Comparison of ENCODE assay signal across 33 cellular contexts in genomic region chr2:221558107-221558506, GRCh38.
"Had no signal": no experiment of that assay in that cellular context is flagged by ENCODE, and none has a peak within 500 bp of the region (broad histone marks: within the 10 kb centered on the region; RNA-seq: fewer than 3 reads in every experiment).

No MANE protein-coding gene starts in this region.

- H3K27me3 ChIP-seq: adrenal gland, body of pancreas, breast epithelium, cardiac muscle cell, dorsolateral prefrontal cortex, heart left ventricle had no signal

- H3K9me3 ChIP-seq: adrenal gland, body of pancreas, breast epithelium, heart left ventricle had no signal

- H3K4me3 ChIP-seq: adrenal gland, body of pancreas, breast epithelium, cardiac muscle cell, coronary artery, heart left ventricle had no signal

- H3K4me3 Mint-ChIP-seq: activated CD4-positive, alpha-beta memory T cell treated with anti-CD3 and anti-CD28 coated beads, Interleukin-2, amount 10 ng/mL, durations not matched to agents 7 days and 5 days; activated CD4-positive, alpha-beta T cell treated with anti-CD3 and anti-CD28 coated beads for 36 hours; activated CD4-positive, alpha-beta T cell treated with anti-CD3 and anti-CD28 coated beads, Interleukin-2, amount 10 ng/mL, durations not matched to agents 7 days and 5 days; activated naive CD4-positive, alpha-beta T cell treated with anti-CD3 and anti-CD28 coated beads for 36 hours; activated naive CD4-positive, alpha-beta T cell treated with anti-CD3 and anti-CD28 coated beads, Interleukin-2, amount 50 U/mL, for 24 hours; activated naive CD8-positive, alpha-beta T cell treated with anti-CD3 and anti-CD28 coated beads for 36 hours; activated naive CD8-positive, alpha-beta T cell treated with anti-CD3 and anti-CD28 coated beads, Interleukin-2, amount 50 U/mL, for 24 hours; activated T-cell treated with anti-CD3 and anti-CD28 coated beads, Interleukin-2, amount 50 U/mL, for 24 hours; central memory CD8-positive, alpha-beta T cell; dendritic cell treated with granulocyte-macrophage colony-stimulating factor and Interleukin-4, amounts not matched to agents 40 ng/mL and 50 ng/mL, for 4 days; endodermal cell; T-helper 1 cell treated with Interleukin-12 subunit alpha and Interleukin-12 subunit beta and Interleukin-4 antibody, amounts not matched to agents 30 μg/mL and 1 μg/mL, for 36 hours; T-helper 2 cell treated with Interferon-gamma antibody and Interleukin-4, amounts not matched to agents 5 μg/mL and 100 μg/mL, for 36 hours had no signal

- H3K9me3 Mint-ChIP-seq: activated CD4-positive, alpha-beta memory T cell treated with anti-CD3 and anti-CD28 coated beads, Interleukin-2, amount 10 ng/mL, durations not matched to agents 7 days and 5 days; activated CD4-positive, alpha-beta T cell treated with anti-CD3 and anti-CD28 coated beads, Interleukin-2, amount 10 ng/mL, durations not matched to agents 7 days and 5 days; activated naive CD4-positive, alpha-beta T cell treated with anti-CD3 and anti-CD28 coated beads for 36 hours; activated naive CD4-positive, alpha-beta T cell treated with anti-CD3 and anti-CD28 coated beads, Interleukin-2, amount 50 U/mL, for 24 hours; activated naive CD8-positive, alpha-beta T cell treated with anti-CD3 and anti-CD28 coated beads for 36 hours; activated naive CD8-positive, alpha-beta T cell treated with anti-CD3 and anti-CD28 coated beads, Interleukin-2, amount 50 U/mL, for 24 hours; activated T-cell treated with anti-CD3 and anti-CD28 coated beads, Interleukin-2, amount 50 U/mL, for 24 hours; activated T-cell treated with anti-CD3 and anti-CD28 coated beads, Interleukin-2, amount 50 U/mL, for 72 hours; central memory CD8-positive, alpha-beta T cell; dendritic cell treated with granulocyte-macrophage colony-stimulating factor and Interleukin-4, amounts not matched to agents 40 ng/mL and 50 ng/mL, for 4 days; endodermal cell; T-helper 1 cell treated with Interleukin-12 subunit alpha and Interleukin-12 subunit beta and Interleukin-4 antibody, amounts not matched to agents 30 μg/mL and 1 μg/mL, for 36 hours; T-helper 2 cell treated with Interferon-gamma antibody and Interleukin-4, amounts not matched to agents 5 μg/mL and 100 μg/mL, for 36 hours had no signal

- DNase-seq: activated CD4-positive, alpha-beta memory T cell treated with anti-CD3 and anti-CD28 coated beads, Interleukin-2, amount 10 ng/mL, durations not matched to agents 7 days and 5 days; activated CD4-positive, alpha-beta T cell treated with anti-CD3 and anti-CD28 coated beads for 36 hours; activated CD4-positive, alpha-beta T cell treated with anti-CD3 and anti-CD28 coated beads, Interleukin-2, amount 10 ng/mL, durations not matched to agents 7 days and 5 days; activated CD4-positive, alpha-beta T cell treated with anti-CD3 and anti-CD28 coated beads, Interleukin-2, amount 50 U/mL, for 4 hours; activated CD4-positive, CD25-positive, alpha-beta regulatory T cell; activated CD4-positive, CD25-positive, alpha-beta regulatory T cell treated with anti-CD3 and anti-CD28 coated beads, Interleukin-2, amount 50 U/mL, for 72 hours; activated CD8-positive, alpha-beta memory T cell treated with anti-CD3 and anti-CD28 coated beads, Interleukin-2, amount 50 U/mL, for 48 hours; activated effector memory CD4-positive, alpha-beta T cell treated with Interleukin-2 at 50 U/mL for 16 hours; activated naive CD4-positive, alpha-beta T cell treated with anti-CD3 and anti-CD28 coated beads for 36 hours; activated naive CD8-positive, alpha-beta T cell treated with anti-CD3 and anti-CD28 coated beads for 36 hours; activated naive CD8-positive, alpha-beta T cell treated with anti-CD3 and anti-CD28 coated beads, Interleukin-2, amount 50 U/mL, for 24 hours; activated T-cell treated with anti-CD3 and anti-CD28 coated beads for 4 hours; activated T-cell treated with anti-CD3 and anti-CD28 coated beads, Interleukin-2, amount 50 U/mL, for 24 hours; activated T-cell treated with anti-CD3 and anti-CD28 coated beads, Interleukin-2, amount 50 U/mL, for 72 hours; adrenal gland; amygdala; aorta; body of pancreas; dorsolateral prefrontal cortex; effector memory CD4-positive, alpha-beta T cell; endodermal cell; foreskin fibroblast; heart left ventricle; T1000 had no signal

- H3K27me3 Mint-ChIP-seq: activated CD4-positive, alpha-beta memory T cell treated with anti-CD3 and anti-CD28 coated beads, Interleukin-2, amount 10 ng/mL, durations not matched to agents 7 days and 5 days; activated CD4-positive, alpha-beta T cell treated with anti-CD3 and anti-CD28 coated beads for 36 hours; activated CD4-positive, alpha-beta T cell treated with anti-CD3 and anti-CD28 coated beads, Interleukin-2, amount 10 ng/mL, durations not matched to agents 7 days and 5 days; activated naive CD4-positive, alpha-beta T cell treated with anti-CD3 and anti-CD28 coated beads, Interleukin-2, amount 50 U/mL, for 24 hours; activated T-cell treated with anti-CD3 and anti-CD28 coated beads, Interleukin-2, amount 50 U/mL, for 24 hours; central memory CD8-positive, alpha-beta T cell had no signal

- H3K4me1 ChIP-seq: adrenal gland, body of pancreas, breast epithelium had no signal

- ATAC-seq: activated naive CD8-positive, alpha-beta T cell treated with anti-CD3 and anti-CD28 coated beads, Interleukin-2, amount 50 U/mL, for 24 hours; activated T-cell treated with anti-CD3 and anti-CD28 coated beads, Interleukin-2, amount 50 U/mL, for 72 hours; body of pancreas; esophagus mucosa; heart left ventricle had no signal

- H3K27ac ChIP-seq: adrenal gland, body of pancreas, breast epithelium, cardiac muscle cell, coronary artery, heart left ventricle had no signal

- H3K27ac Mint-ChIP-seq: activated CD4-positive, alpha-beta memory T cell treated with anti-CD3 and anti-CD28 coated beads, Interleukin-2, amount 10 ng/mL, durations not matched to agents 7 days and 5 days; activated CD4-positive, alpha-beta T cell treated with anti-CD3 and anti-CD28 coated beads, Interleukin-2, amount 10 ng/mL, durations not matched to agents 7 days and 5 days; activated naive CD4-positive, alpha-beta T cell treated with anti-CD3 and anti-CD28 coated beads for 36 hours; activated naive CD4-positive, alpha-beta T cell treated with anti-CD3 and anti-CD28 coated beads, Interleukin-2, amount 50 U/mL, for 24 hours; activated naive CD8-positive, alpha-beta T cell treated with anti-CD3 and anti-CD28 coated beads for 36 hours; activated naive CD8-positive, alpha-beta T cell treated with anti-CD3 and anti-CD28 coated beads, Interleukin-2, amount 50 U/mL, for 24 hours; activated T-cell treated with anti-CD3 and anti-CD28 coated beads, Interleukin-2, amount 50 U/mL, for 24 hours; dendritic cell treated with granulocyte-macrophage colony-stimulating factor and Interleukin-4, amounts not matched to agents 40 ng/mL and 50 ng/mL, for 4 days; endodermal cell; T-helper 1 cell treated with Interleukin-12 subunit alpha and Interleukin-12 subunit beta and Interleukin-4 antibody, amounts not matched to agents 30 μg/mL and 1 μg/mL, for 36 hours; T-helper 2 cell treated with Interferon-gamma antibody and Interleukin-4, amounts not matched to agents 5 μg/mL and 100 μg/mL, for 36 hours had no signal

- H3K4me1 Mint-ChIP-seq: activated naive CD8-positive, alpha-beta T cell treated with anti-CD3 and anti-CD28 coated beads for 36 hours had no signal

- H3K36me3 ChIP-seq: adrenal gland, breast epithelium, cardiac muscle cell had no signal
